Comparison of ENCODE assay signal across 24 cellular contexts in genomic region chr7:2098056-2098455, GRCh38.
"Had no signal": no experiment of that assay in that cellular context is flagged by ENCODE, and none has a peak within 500 bp of the region (broad histone marks: within the 10 kb centered on the region; RNA-seq: fewer than 3 reads in every experiment).

No MANE protein-coding gene starts in this region.

- ATAC-seq: activated CD8-positive, alpha-beta memory T cell treated with anti-CD3 and anti-CD28 coated beads, Interleukin-2, amount 10 ng/mL, durations not matched to agents 7 days and 5 days; gastroesophageal sphincter; left ventricle myocardium superior; T-helper 17 cell had no signal

- H3K4me3 ChIP-seq: breast epithelium, coronary artery, gastroesophageal sphincter, tibial artery had no signal

- DNase-seq: activated CD4-positive, alpha-beta memory T cell treated with anti-CD3 and anti-CD28 coated beads for 36 hours; activated CD4-positive, alpha-beta T cell treated with anti-CD3 and anti-CD28 coated beads for 4 hours; activated CD4-positive, CD25-positive, alpha-beta regulatory T cell; activated CD8-positive, alpha-beta memory T cell treated with anti-CD3 and anti-CD28 coated beads, Interleukin-2, amount 10 ng/mL, durations not matched to agents 7 days and 5 days; activated gamma-delta T cell treated with Interleukin-2 at 50 U/mL for 16 hours; activated T-cell treated with anti-CD3 and anti-CD28 coated beads for 4 hours; amniotic stem cell; cerebellar nuclear complex; head of caudate nucleus; hypothalamus; left ventricle myocardium superior; stimulated activated CD4-positive, alpha-beta T cell treated with anti-CD3 and anti-CD28 coated beads, Interleukin-2, amount 100 ng/mL, for 48 hours; stimulated activated CD8-positive, alpha-beta memory T cell treated with anti-CD3 and anti-CD28 coated beads, Interleukin-4, amount 100 ng/mL, for 48 hours; stimulated activated naive CD4-positive, alpha-beta T cell treated with Interleukin-2 at 50 U/mL for 16 hours; T-helper 17 cell; tibial artery had no signal

- H3K9me3 ChIP-seq: breast epithelium, gastroesophageal sphincter, tibial artery had no signal

- H3K36me3 Mint-ChIP-seq: activated CD4-positive, alpha-beta memory T cell treated with anti-CD3 and anti-CD28 coated beads for 36 hours had no signal

- H3K36me3 ChIP-seq: breast epithelium, tibial artery had no signal

- H3K4me1 ChIP-seq: breast epithelium, tibial artery had no signal

- H3K9me3 Mint-ChIP-seq: activated CD4-positive, alpha-beta memory T cell treated with anti-CD3 and anti-CD28 coated beads for 36 hours; activated T-helper 1 cell treated with anti-CD3 and anti-CD28 coated beads, Interleukin-12 subunit alpha, Interleukin-12 subunit beta, Interleukin-2, Interleukin-4 antibody, amounts not matched to agents 30 ng/mL and 10 ng/mL and 1 ng/mL, durations not matched to agents 14 hours and 24 hours and 36 hours had no signal

- H3K4me3 Mint-ChIP-seq: activated CD4-positive, alpha-beta memory T cell treated with anti-CD3 and anti-CD28 coated beads for 36 hours; activated CD8-positive, alpha-beta memory T cell treated with anti-CD3 and anti-CD28 coated beads, Interleukin-2, amount 10 ng/mL, durations not matched to agents 7 days and 5 days; activated naive CD8-positive, alpha-beta T cell; activated T-helper 1 cell treated with anti-CD3 and anti-CD28 coated beads, Interleukin-12 subunit alpha, Interleukin-12 subunit beta, Interleukin-2, Interleukin-4 antibody, amounts not matched to agents 30 ng/mL and 10 ng/mL and 1 ng/mL, durations not matched to agents 14 hours and 24 hours and 36 hours; T-helper 17 cell had no signal

- H3K27ac ChIP-seq: breast epithelium, coronary artery, epithelial cell of prostate, gastroesophageal sphincter, tibial artery had no signal

- H3K27me3 Mint-ChIP-seq: activated CD4-positive, alpha-beta memory T cell treated with anti-CD3 and anti-CD28 coated beads for 36 hours; activated CD8-positive, alpha-beta memory T cell treated with anti-CD3 and anti-CD28 coated beads, Interleukin-2, amount 10 ng/mL, durations not matched to agents 7 days and 5 days; activated naive CD8-positive, alpha-beta T cell; progenitor cell of endocrine pancreas; T-helper 17 cell had no signal

- H3K27ac Mint-ChIP-seq: activated CD4-positive, alpha-beta memory T cell treated with anti-CD3 and anti-CD28 coated beads for 36 hours; activated CD8-positive, alpha-beta memory T cell treated with anti-CD3 and anti-CD28 coated beads, Interleukin-2, amount 10 ng/mL, durations not matched to agents 7 days and 5 days; activated T-helper 1 cell treated with anti-CD3 and anti-CD28 coated beads, Interleukin-12 subunit alpha, Interleukin-12 subunit beta, Interleukin-2, Interleukin-4 antibody, amounts not matched to agents 30 ng/mL and 10 ng/mL and 1 ng/mL, durations not matched to agents 14 hours and 24 hours and 36 hours; progenitor cell of endocrine pancreas; T-helper 17 cell had no signal

- FAIRE-seq: islet of Langerhans had no signal

- H3K27me3 ChIP-seq: breast epithelium, gastroesophageal sphincter, tibial artery had no signal
